17 cellular contexts compared by ENCODE assay signal in genomic region chr2:205557873-205558272, GRCh38.
DNase-seq lines count a peak whose midpoint lies in the region; ATAC-seq, FAIRE-seq and TF ChIP-seq lines count a peak whose summit lies in the region.
"Had no signal": no experiment of that assay in that cellular context is flagged by ENCODE, and none has a peak within 500 bp of the region (broad histone marks: within the 10 kb centered on the region; RNA-seq: fewer than 3 reads in every experiment).

No MANE protein-coding gene starts in this region.

- intact Hi-C loops in Right ventricle myocardium inferior (cut with DNase I) = no loop called here
- intact Hi-C loops in heart left ventricle (cut with DNase I) = no loop called here

- no peak for TF ChIP-seq POLR2A in heart left ventricle (IDR thresholded peaks at IDR 0.05)

- 98 to 99% (median 98%) methylated on average over 4 of the region's 4 CpGs for whole genome bisulfite sequencing in heart left ventricle, 4 donors

- FAIRE-seq in bronchial epithelial cell (lab: Jason Lieb, UNC) = peak; percentile 72
- FAIRE-seq: G401.6, GM12892 had no signal

- H3K9me3 ChIP-seq in heart left ventricle = no peaks in the 10 kb centered on the region
- no peaks in the 10 kb centered on the region for H3K9me3 ChIP-seq in MG63

- H3K4me1 ChIP-seq in heart left ventricle = no peaks in the 10 kb centered on the region

- H3K27ac Mint-ChIP-seq in stimulated activated effector memory CD8-positive, alpha-beta T cell treated with anti-CD3 and anti-CD28 coated beads, Interleukin-12 subunit alpha, Interleukin-12 subunit beta, amount 100 ng/mL, for 72 hours = no peak overlapping the region
- H3K27ac Mint-ChIP-seq: CD4-positive, alpha-beta memory T cell; GM23338 had no signal

- TF ChIP-seq CTCF in heart left ventricle (IDR thresholded peaks at IDR 0.05) = no peak
- no peak for TF ChIP-seq CTCF in bronchial epithelial cell (IDR thresholded peaks at IDR 0.05; ENCODE audit: insufficient read depth, low read length, severe bottlenecking)

- H3K4me1 Mint-ChIP-seq in stimulated activated effector memory CD8-positive, alpha-beta T cell treated with anti-CD3 and anti-CD28 coated beads, Interleukin-12 subunit alpha, Interleukin-12 subunit beta, amount 100 ng/mL, for 72 hours = no peaks in the 10 kb centered on the region
- H3K4me1 Mint-ChIP-seq: CD4-positive, alpha-beta memory T cell had no signal

- H3K4me3 ChIP-seq in heart left ventricle (no peak overlapping the region), MG63 (no peak overlapping the region), bronchial epithelial cell (ENCODE audit: low read depth, low read length) (no peak overlapping the region)
- H3K4me3 ChIP-seq: GM23338 had no signal

- no peaks in the 10 kb centered on the region for H3K36me3 Mint-ChIP-seq in stimulated activated effector memory CD8-positive, alpha-beta T cell treated with anti-CD3 and anti-CD28 coated beads, Interleukin-12 subunit alpha, Interleukin-12 subunit beta, amount 100 ng/mL, for 72 hours
- H3K36me3 Mint-ChIP-seq: CD4-positive, alpha-beta memory T cell had no signal

- H3K27ac ChIP-seq in heart left ventricle = no peak overlapping the region

- ATAC-seq in Right ventricle myocardium inferior = no peak
- ATAC-seq in heart left ventricle = no peak
- ATAC-seq in stimulated activated effector memory CD8-positive, alpha-beta T cell treated with anti-CD3 and anti-CD28 coated beads, Interleukin-12 subunit alpha, Interleukin-12 subunit beta, amount 100 ng/mL, for 72 hours = peak; percentile 5
- ATAC-seq in activated CD4-positive, CD25-positive, alpha-beta regulatory T cell treated with anti-CD3 and anti-CD28 coated beads, Interleukin-2, amount 50 U/mL, for 24 hours = no peak
- ATAC-seq: HCT116 had no signal

- H3K27me3 ChIP-seq in heart left ventricle (no peaks in the 10 kb centered on the region), MG63 (no peaks in the 10 kb centered on the region), bronchial epithelial cell (ENCODE audit: control insufficient read depth, insufficient read depth, low read length) (no peaks in the 10 kb centered on the region)

- no peaks in the 10 kb centered on the region for H3K36me3 ChIP-seq in heart left ventricle
- no peaks in the 10 kb centered on the region for H3K36me3 ChIP-seq in MG63
- no peaks in the 10 kb centered on the region for H3K36me3 ChIP-seq in bronchial epithelial cell (ENCODE audit: control insufficient read depth, insufficient read depth, low read length)

- no peaks in the 10 kb centered on the region for H3K9me3 Mint-ChIP-seq in stimulated activated effector memory CD8-positive, alpha-beta T cell treated with anti-CD3 and anti-CD28 coated beads, Interleukin-12 subunit alpha, Interleukin-12 subunit beta, amount 100 ng/mL, for 72 hours
- H3K9me3 Mint-ChIP-seq: GM23338, H9 had no signal

- peak; percentile 44 for DNase-seq in Right ventricle myocardium inferior (ENCODE audit: missing footprints)
- no peak for DNase-seq in heart left ventricle
- DNase-seq in MG63 = peak; percentile 7
- DNase-seq in bronchial epithelial cell (ENCODE audit: low read depth) = no peak
- no peak for DNase-seq in stimulated activated effector memory CD8-positive, alpha-beta T cell treated with anti-CD3 and anti-CD28 coated beads, Interleukin-12 subunit alpha, Interleukin-12 subunit beta, amount 100 ng/mL, for 72 hours (ENCODE audit: low spot score in 2 of 2)
- DNase-seq in putamen (ENCODE audit: low spot score) = no peak
- DNase-seq: C1 segment of cervical spinal cord; CD4-positive, alpha-beta memory T cell; COR-L47; DMS153; DND-41; H9 had no signal

- H3K4me3 Mint-ChIP-seq in stimulated activated effector memory CD8-positive, alpha-beta T cell treated with anti-CD3 and anti-CD28 coated beads, Interleukin-12 subunit alpha, Interleukin-12 subunit beta, amount 100 ng/mL, for 72 hours = no peak overlapping the region
- H3K4me3 Mint-ChIP-seq: CD4-positive, alpha-beta memory T cell; GM23338; H9 had no signal

Comparison
In these comparisons a context has a peak if more than half of its experiments do, and no peak if none do; other contexts are left out.
1. DNase-seq: peak in Right ventricle myocardium inferior (single experiment) and MG63 (single experiment); none in heart left ventricle (0 of 5), bronchial epithelial cell (single experiment), stimulated activated effector memory CD8-positive, alpha-beta T cell treated with anti-CD3 and anti-CD28 coated beads, Interleukin-12 subunit alpha, Interleukin-12 subunit beta, amount 100 ng/mL, for 72 hours (0 of 2) and putamen (single experiment).